Comparison of ENCODE assay signal across 1 cellular context in genomic region chr11:111659201-111659600, GRCh38.
TF ChIP-seq lines count a peak whose summit lies in the region.

No MANE protein-coding gene starts in this region.

TF ChIP-seq in WTC11, 78 proteins besides CTCF, POLR2A, EP300 and RAD21 (continued from another document):
- TF ChIP-seq, protein P1, sequence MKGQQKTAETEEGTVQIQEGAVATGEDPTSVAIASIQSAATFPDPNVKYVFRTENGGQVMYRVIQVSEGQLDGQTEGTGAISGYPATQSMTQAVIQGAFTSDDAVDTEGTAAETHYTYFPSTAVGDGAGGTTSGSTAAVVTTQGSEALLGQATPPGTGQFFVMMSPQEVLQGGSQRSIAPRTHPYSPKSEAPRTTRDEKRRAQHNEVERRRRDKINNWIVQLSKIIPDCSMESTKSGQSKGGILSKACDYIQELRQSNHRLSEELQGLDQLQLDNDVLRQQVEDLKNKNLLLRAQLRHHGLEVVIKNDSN (CRISPR knock-in tag; IDR thresholded peaks at IDR 0.05), result no peak
- TF ChIP-seq, protein P2, sequence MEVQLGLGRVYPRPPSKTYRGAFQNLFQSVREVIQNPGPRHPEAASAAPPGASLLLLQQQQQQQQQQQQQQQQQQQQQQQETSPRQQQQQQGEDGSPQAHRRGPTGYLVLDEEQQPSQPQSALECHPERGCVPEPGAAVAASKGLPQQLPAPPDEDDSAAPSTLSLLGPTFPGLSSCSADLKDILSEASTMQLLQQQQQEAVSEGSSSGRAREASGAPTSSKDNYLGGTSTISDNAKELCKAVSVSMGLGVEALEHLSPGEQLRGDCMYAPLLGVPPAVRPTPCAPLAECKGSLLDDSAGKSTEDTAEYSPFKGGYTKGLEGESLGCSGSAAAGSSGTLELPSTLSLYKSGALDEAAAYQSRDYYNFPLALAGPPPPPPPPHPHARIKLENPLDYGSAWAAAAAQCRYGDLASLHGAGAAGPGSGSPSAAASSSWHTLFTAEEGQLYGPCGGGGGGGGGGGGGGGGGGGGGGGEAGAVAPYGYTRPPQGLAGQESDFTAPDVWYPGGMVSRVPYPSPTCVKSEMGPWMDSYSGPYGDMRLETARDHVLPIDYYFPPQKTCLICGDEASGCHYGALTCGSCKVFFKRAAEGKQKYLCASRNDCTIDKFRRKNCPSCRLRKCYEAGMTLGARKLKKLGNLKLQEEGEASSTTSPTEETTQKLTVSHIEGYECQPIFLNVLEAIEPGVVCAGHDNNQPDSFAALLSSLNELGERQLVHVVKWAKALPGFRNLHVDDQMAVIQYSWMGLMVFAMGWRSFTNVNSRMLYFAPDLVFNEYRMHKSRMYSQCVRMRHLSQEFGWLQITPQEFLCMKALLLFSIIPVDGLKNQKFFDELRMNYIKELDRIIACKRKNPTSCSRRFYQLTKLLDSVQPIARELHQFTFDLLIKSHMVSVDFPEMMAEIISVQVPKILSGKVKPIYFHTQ (CRISPR knock-in tag; IDR thresholded peaks at IDR 0.05), result no peak
- TF ChIP-seq ZNF671 (CRISPR knock-in tag; IDR thresholded peaks at IDR 0.05) (no peak), SMAD3 (CRISPR knock-in tag; IDR thresholded peaks at IDR 0.05; ENCODE audit: borderline replicate concordance) (no peak), FOXJ3 (CRISPR knock-in tag; IDR thresholded peaks at IDR 0.05; ENCODE audit: borderline replicate concordance) (no peak), ZNF121 (CRISPR knock-in tag; IDR thresholded peaks at IDR 0.05) (no peak), IRF1 (CRISPR knock-in tag; IDR thresholded peaks at IDR 0.05) (no peak), PREB (CRISPR knock-in tag; IDR thresholded peaks at IDR 0.05; ENCODE audit: borderline replicate concordance) (no peak), HMGA2 (CRISPR knock-in tag; IDR thresholded peaks at IDR 0.05) (no peak), NFATC4 (CRISPR knock-in tag; IDR thresholded peaks at IDR 0.05) (no peak), ZMAT4 (CRISPR knock-in tag; IDR thresholded peaks at IDR 0.05) (no peak), ESRRA (CRISPR knock-in tag; IDR thresholded peaks at IDR 0.05; ENCODE audit: borderline replicate concordance) (no peak), HMGXB4 (CRISPR knock-in tag; IDR thresholded peaks at IDR 0.05) (no peak)
- TF ChIP-seq, protein P3, sequence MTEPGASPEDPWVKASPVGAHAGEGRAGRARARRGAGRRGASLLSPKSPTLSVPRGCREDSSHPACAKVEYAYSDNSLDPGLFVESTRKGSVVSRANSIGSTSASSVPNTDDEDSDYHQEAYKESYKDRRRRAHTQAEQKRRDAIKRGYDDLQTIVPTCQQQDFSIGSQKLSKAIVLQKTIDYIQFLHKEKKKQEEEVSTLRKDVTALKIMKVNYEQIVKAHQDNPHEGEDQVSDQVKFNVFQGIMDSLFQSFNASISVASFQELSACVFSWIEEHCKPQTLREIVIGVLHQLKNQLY (CRISPR knock-in tag; IDR thresholded peaks at IDR 0.05), result no peak
- TF ChIP-seq, protein P4, sequence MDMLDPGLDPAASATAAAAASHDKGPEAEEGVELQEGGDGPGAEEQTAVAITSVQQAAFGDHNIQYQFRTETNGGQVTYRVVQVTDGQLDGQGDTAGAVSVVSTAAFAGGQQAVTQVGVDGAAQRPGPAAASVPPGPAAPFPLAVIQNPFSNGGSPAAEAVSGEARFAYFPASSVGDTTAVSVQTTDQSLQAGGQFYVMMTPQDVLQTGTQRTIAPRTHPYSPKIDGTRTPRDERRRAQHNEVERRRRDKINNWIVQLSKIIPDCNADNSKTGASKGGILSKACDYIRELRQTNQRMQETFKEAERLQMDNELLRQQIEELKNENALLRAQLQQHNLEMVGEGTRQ (CRISPR knock-in tag; IDR thresholded peaks at IDR 0.05), result no peak
- TF ChIP-seq, protein P5, sequence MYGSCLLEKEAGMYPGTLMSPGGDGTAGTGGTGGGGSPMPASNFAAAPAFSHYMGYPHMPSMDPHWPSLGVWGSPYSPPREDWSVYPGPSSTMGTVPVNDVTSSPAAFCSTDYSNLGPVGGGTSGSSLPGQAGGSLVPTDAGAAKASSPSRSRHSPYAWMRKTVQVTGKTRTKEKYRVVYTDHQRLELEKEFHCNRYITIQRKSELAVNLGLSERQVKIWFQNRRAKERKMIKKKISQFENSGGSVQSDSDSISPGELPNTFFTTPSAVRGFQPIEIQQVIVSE (CRISPR knock-in tag; IDR thresholded peaks at IDR 0.05; ENCODE audit: borderline replicate concordance), result no peak
TF ChIP-seq in WTC11: peak in this region for 0.
